14 cellular contexts compared by ENCODE assay signal in the genomic region with DNA sequence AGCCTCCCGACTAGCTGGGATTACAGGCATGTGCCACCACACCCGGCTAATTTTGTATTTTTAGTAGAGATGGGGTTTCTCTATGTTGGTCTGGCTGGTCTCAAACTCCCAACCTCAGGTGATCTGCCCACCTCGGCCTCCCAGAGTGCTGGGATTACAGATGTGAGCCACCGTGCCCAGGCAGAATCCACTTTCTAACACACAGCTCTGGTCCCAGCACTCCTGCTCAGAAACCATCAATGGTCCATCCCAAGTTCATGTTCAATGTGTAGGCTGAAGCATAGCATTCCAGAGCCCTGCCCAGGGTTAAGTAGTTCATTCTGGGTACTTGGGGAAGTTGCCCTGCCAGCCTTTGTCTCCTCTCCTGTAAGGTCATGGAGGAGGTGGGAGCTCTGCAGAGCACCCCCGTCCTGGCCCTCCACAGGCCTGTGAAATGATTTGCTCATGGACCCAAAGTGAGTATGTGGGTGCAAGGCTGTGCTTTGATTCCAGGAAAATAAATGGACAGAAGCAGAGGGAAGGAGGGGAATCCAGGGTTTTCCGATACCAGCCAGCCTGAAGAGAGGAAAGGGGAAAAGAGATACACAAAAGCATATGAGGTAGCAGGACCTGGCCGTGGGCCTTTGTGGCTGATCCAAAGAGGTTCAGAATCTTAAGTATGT. TPM values are rescaled to one million over a fixed set of nuclear protein-coding genes. Genes with fewer than 3 reads are reported as not detected.
DNase-seq lines count a peak whose midpoint lies in the region; ATAC-seq, FAIRE-seq and TF ChIP-seq lines count a peak whose summit lies in the region.
"Had no signal": no experiment of that assay in that cellular context is flagged by ENCODE, and none has a peak within 500 bp of the region (broad histone marks: within the 10 kb centered on the region; RNA-seq: fewer than 3 reads in every experiment).

No MANE protein-coding gene starts in this region.

- TF ChIP-seq CTCF in A549 (IDR thresholded peaks at IDR 0.05) (no peak), MM.1S (IDR thresholded peaks at IDR 0.05; ENCODE audit: low read length) (no peak), psoas muscle (IDR thresholded peaks at IDR 0.05) (no peak)

- FAIRE-seq in A549 (lab: Jason Lieb, UNC): no peak
- FAIRE-seq: H1 had no signal

- H3K4me3 ChIP-seq in A549 (no peak overlapping the region), MM.1S (ENCODE audit: low read length) (no peak overlapping the region), psoas muscle (no peak overlapping the region)
- H3K4me3 ChIP-seq: GM12878 had no signal

- no peaks in the 10 kb centered on the region for H3K36me3 ChIP-seq in MM.1S (replicated peaks; ENCODE audit: insufficient read depth, low read length)
- H3K36me3 ChIP-seq in psoas muscle (ENCODE audit: insufficient read depth in 1 of 2, low read depth in 1 of 2): no peaks in the 10 kb centered on the region

- no peak for TF ChIP-seq POLR2A in A549 (IDR thresholded peaks at IDR 0.05; ENCODE audit: low read length)

- peak in 1 of 2 experiments; percentile 34 for DNase-seq in A549 (ENCODE audit: low read depth in 1 of 2, low spot score in 1 of 2)
- no peak for DNase-seq in MM.1S
- no peak for DNase-seq in psoas muscle
- no peak for DNase-seq in NCI-H510A treated with DMSO at 0.1 percent for 48 hours (lab: John Stamatoyannopoulos, UW)
- no peak for DNase-seq in iPS-NIHi11 (ENCODE audit: low spot score)
- DNase-seq: activated T-cell treated with anti-CD3 and anti-CD28 coated beads, Interleukin-2, amount 50 U/mL, for 24 hours; DMS79 had no signal

- CTCF ChIA-PET in A549 (lab: Yijun Ruan, JAX): interaction anchor here (1.2 to 4.6 kb wide), 3 partner anchors 10 to 109 kb away, joined by 3 to 39 read pairs (median 6); no protein-coding TSS in a partner anchor

- intact Hi-C loops in psoas muscle (cut with DNase I): loop anchor here in 1 of 2 donors (10.0 kb wide), 1 partner anchor 117 kb away; the partner anchor contains the start of gene ATF3

- no peaks in the 10 kb centered on the region for H3K79me2 ChIP-seq in MM.1S (ENCODE audit: low read length)

- H3K9ac ChIP-seq in MM.1S (ENCODE audit: low read length): peak overlapping the region; percentile 15

- H3K27me3 ChIP-seq in MM.1S (replicated peaks; ENCODE audit: insufficient read depth, low read length): no peaks in the 10 kb centered on the region
- H3K27me3 ChIP-seq in psoas muscle (ENCODE audit: insufficient read depth in 3 of 3, low read length in 2 of 3): peaks cover 0 to 2% (median 0%) of the 10 kb centered on the region in 3 donors

- 75% methylated on average over 7 of the region's 7 CpGs for WGBS in A549 (ENCODE audit: missing lambda C conversion rate)
- WGBS in psoas muscle, 3 donors: 83 to 89% (median 87%) methylated on average over 6 to 7 of the region's 7 CpGs

- 0 out of 2 replicates have a peak overlapping the region, but pooled peaks have one; percentile 28 for H2AFZ ChIP-seq in MM.1S (ENCODE audit: low read length)

- H3K9me3 ChIP-seq in A549 (no peaks in the 10 kb centered on the region), MM.1S (replicated peaks; ENCODE audit: insufficient read depth, low read length) (no peaks in the 10 kb centered on the region), psoas muscle (no peaks in the 10 kb centered on the region)

- H3K9me2 ChIP-seq in MM.1S (replicated peaks; ENCODE audit: insufficient read depth, low read length): no peaks in the 10 kb centered on the region

- no peaks in the 10 kb centered on the region for H4K20me1 ChIP-seq in MM.1S (ENCODE audit: insufficient read depth, low read length)

- peaks cover 9% of the 10 kb centered on the region for H3F3A ChIP-seq in MM.1S (ENCODE audit: insufficient read depth, low read length)

- H3K4me1 ChIP-seq in A549 (peaks cover 74% of the 10 kb centered on the region), MM.1S (ENCODE audit: low read length) (peaks cover 26% of the 10 kb centered on the region), psoas muscle (no peaks in the 10 kb centered on the region)

- no peak for TF ChIP-seq RAD21 in A549 (conservative IDR thresholded peaks at IDR 0.05 in 1 of 2, IDR thresholded peaks at IDR 0.05 in 1 of 2)

- H3K4me2 ChIP-seq in A549: peak overlapping the region; percentile 51
- H3K4me2 ChIP-seq in MM.1S (ENCODE audit: low read depth, low read length): no peak overlapping the region

- POLR2A ChIA-PET in A549 (lab: Yijun Ruan, JAX): interaction anchor here (1.0 to 3.8 kb wide), 8 partner anchors 11 to 127 kb away, joined by 3 to 52 read pairs (median 6); partner anchors contain the start of gene ATF3

- ATAC-seq in A549 (no peak), psoas muscle (no peak), HG03354 (IDR thresholded peaks at IDR 0.05; ENCODE audit: poor library complexity, severe bottlenecking, unreplicated experiment) (no peak), GM21447 (IDR thresholded peaks at IDR 0.05; ENCODE audit: unreplicated experiment) (no peak)
- ATAC-seq: SK-N-SH treated with all-trans-retinoic acid at 6 μM for 48 hours, WTC11 had no signal

- no peak for TF ChIP-seq EP300 in A549 (IDR thresholded peaks at IDR 0.05)

- peak overlapping the region; percentile 75 to 86 for H3K27ac ChIP-seq in A549
- peak overlapping the region; percentile 76 for H3K27ac ChIP-seq in MM.1S (ENCODE audit: low read length)
- H3K27ac ChIP-seq in cingulate gyrus (ENCODE audit: low read depth, low read length): peak overlapping the region; percentile 86
- peak overlapping the region; percentile 24 for H3K27ac ChIP-seq in psoas muscle

TF ChIP-seq in A549, 52 proteins besides CTCF, POLR2A, EP300 and RAD21:
- TF ChIP-seq EHMT2 (IDR thresholded peaks at IDR 0.05; ENCODE audit: low read depth) (no peak), ZSCAN20 (CRISPR knock-in tag; IDR thresholded peaks at IDR 0.05) (0 out of 2 replicates have a peak, but pooled peaks have one; percentile 58), MYC (IDR thresholded peaks at IDR 0.05; ENCODE audit: borderline replicate concordance, low read length) (no peak)

RNA-seq across cellular contexts. Expression of gene NENF, which starts 55.2 kb away (rescaled TPM):
- 83.9 and 90.5 TPM in 2 replicates for polyA plus RNA-seq in A549 (2011; rRNA removed)
- 98.4 and 99.7 TPM in 2 replicates for polyA plus RNA-seq in A549 (2012; cell fraction: cytosol; rRNA removed)
- 30.7 and 43.2 TPM in 2 replicates for polyA plus RNA-seq in A549 (2012; cell fraction: nucleus; rRNA removed)
- polyA plus RNA-seq in A549 (2017; fragmentation: RNase III; extraction: RNeasy Plus Mini Kit Qiagen cat#74134 plus additional on column Dnase treatment): 50.8 to 56.4 TPM (median 55.3 TPM) in 3 replicates
- polyA minus RNA-seq in A549 (2011; rRNA and poly(A)+ RNA removed): 21.9 and 29.3 TPM in 2 replicates
- 10 to 100 TPM; 60.6 to 74.9 (median 66.7) TPM for total RNA-seq in psoas muscle
- polyA plus RNA-seq in psoas muscle: 10 to 100 TPM; 59.3 to 72.0 (median 60.1) TPM

Comparison
In these comparisons a context has a peak if more than half of its experiments do, and no peak if none do; other contexts are left out.
1. H3K27ac ChIP-seq: peak in every context shown above with its lines; median percentile 86 in cingulate gyrus; 80 in A549; 76 in MM.1S; 24 in psoas muscle.